Comparison of ENCODE assay signal across 14 cellular contexts in the genomic region with DNA sequence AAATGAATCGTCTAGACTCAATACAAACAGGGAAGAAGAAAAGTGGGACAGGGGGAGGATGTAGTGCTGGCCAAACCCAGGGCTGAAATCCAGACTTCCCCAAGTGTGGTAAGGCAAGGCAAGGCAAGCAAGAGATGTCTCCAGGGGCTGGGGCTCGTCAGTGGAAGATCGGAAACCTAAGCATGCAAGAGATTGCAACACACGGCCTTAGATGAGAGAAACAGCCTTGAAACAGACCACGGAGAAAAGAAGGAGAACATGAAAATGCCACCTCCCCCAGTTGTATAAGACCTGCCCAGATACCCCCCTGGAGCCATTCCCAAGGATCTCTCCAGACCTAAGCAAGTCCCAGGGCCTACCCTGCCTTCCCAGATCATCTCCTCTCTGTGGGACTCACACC. TPM values are rescaled to one million over a fixed set of nuclear protein-coding genes. Genes with fewer than 3 reads are reported as not detected.
A peak's percentile ranks its signal among the peaks of the same experiment; 100 is the strongest.
DNase-seq lines count a peak whose midpoint lies in the region; ATAC-seq and TF ChIP-seq lines count a peak whose summit lies in the region.
"Had no signal": no experiment of that assay in that cellular context is flagged by ENCODE, and none has a peak within 500 bp of the region (broad histone marks: within the 10 kb centered on the region; RNA-seq: fewer than 3 reads in every experiment).

No MANE protein-coding gene starts in this region.

- TF ChIP-seq POLR2A in Peyer's patch (IDR thresholded peaks at IDR 0.05) = no peak
- TF ChIP-seq POLR2A in gastroesophageal sphincter (IDR thresholded peaks at IDR 0.05) = no peak

- H3K4me2 ChIP-seq in BLaER1 = peak overlapping the region; percentile 30; the same call in 1 of the 2 replicates
- H3K4me2 ChIP-seq: neural progenitor cell had no signal

- TF ChIP-seq EP300 in gastroesophageal sphincter (IDR thresholded peaks at IDR 0.05) = no peak

- no peak overlapping the region for H3K9ac ChIP-seq in BLaER1
- H3K9ac ChIP-seq: neural progenitor cell had no signal

- H3K4me1 ChIP-seq in BLaER1 (peaks cover 26% of the 10 kb centered on the region), Peyer's patch (no peaks in the 10 kb centered on the region), gastroesophageal sphincter (no peaks in the 10 kb centered on the region)
- H3K4me1 ChIP-seq: neural progenitor cell had no signal

- DNase-seq in Peyer's patch (no peak), sciatic nerve (ENCODE audit: low spot score) (no peak), NCI-H2081 treated with DMSO at 0.1 percent for 48 hours (lab: John Stamatoyannopoulos, UW) (no peak)
- DNase-seq: anterior cingulate cortex; islet precursor cell; SHP77; stimulated activated CD4-positive, alpha-beta T cell treated with anti-CD3 and anti-CD28 coated beads, Interleukin-2, amount 100 ng/mL, for 24 hours; WERI-Rb-1 had no signal

- TF ChIP-seq CTCF in Peyer's patch (IDR thresholded peaks at IDR 0.05) (no peak), gastroesophageal sphincter (IDR thresholded peaks at IDR 0.05) (no peak)

- ATAC-seq in gastroesophageal sphincter (peak; percentile 92), sciatic nerve (peak; percentile 90), GM19463 (IDR thresholded peaks at IDR 0.05; ENCODE audit: unreplicated experiment) (no peak), GM21529 (IDR thresholded peaks at IDR 0.05; ENCODE audit: unreplicated experiment) (no peak), HG02678 (IDR thresholded peaks at IDR 0.05; ENCODE audit: unreplicated experiment) (no peak)

- H3K4me3 ChIP-seq in BLaER1 (no peak overlapping the region), Peyer's patch (no peak overlapping the region), gastroesophageal sphincter (no peak overlapping the region)
- H3K4me3 ChIP-seq: neural progenitor cell had no signal

- no peaks in the 10 kb centered on the region for H3K9me3 ChIP-seq in BLaER1
- H3K9me3 ChIP-seq in Peyer's patch = no peaks in the 10 kb centered on the region
- H3K9me3 ChIP-seq in gastroesophageal sphincter = no peaks in the 10 kb centered on the region

- intact Hi-C loops in sciatic nerve (cut with DNase I) = no loop called here

- H3K27me3 ChIP-seq in BLaER1 (no peaks in the 10 kb centered on the region), Peyer's patch (no peaks in the 10 kb centered on the region), gastroesophageal sphincter (no peaks in the 10 kb centered on the region)
- H3K27me3 ChIP-seq: neural progenitor cell had no signal

- H3K36me3 ChIP-seq in BLaER1 (peaks cover 14% of the 10 kb centered on the region), Peyer's patch (peaks cover 0 to 6% (median 0%) of the 10 kb centered on the region in 3 donors), gastroesophageal sphincter (peaks cover 0 to 14% of the 10 kb centered on the region in 2 donors)
- H3K36me3 ChIP-seq: neural progenitor cell had no signal

- WGBS in gastroesophageal sphincter (ENCODE audit: low coverage in 1 of 2), 2 donors = 59 to 70% methylated on average over 2 to 5 of the region's 5 CpGs

- no peak overlapping the region for H3K27ac ChIP-seq in BLaER1
- H3K27ac ChIP-seq in Peyer's patch = peak overlapping the region in 3 of 4 donors; percentile 39 to 65 (median 43)
- H3K27ac ChIP-seq in gastroesophageal sphincter = peak overlapping the region; percentile 22 to 70 (median 61)
- H3K27ac ChIP-seq: neural progenitor cell, WERI-Rb-1 had no signal

- H4K20me1 ChIP-seq in BLaER1 = peaks cover 21% of the 10 kb centered on the region

RNA-seq across cellular contexts. Expression of a gene that starts 20.0 kb away (rescaled TPM):
- total RNA-seq in Peyer's patch = 100 to 1,000 TPM; 202 to 663 (median 418) TPM
- total RNA-seq in gastroesophageal sphincter = 10 to 100 TPM; 32.2 to 66.2 (median 40.1) TPM
- total RNA-seq in sciatic nerve = 155 TPM

Comparison
In these comparisons a context has a peak if more than half of its experiments do, and no peak if none do; other contexts are left out.
1. ATAC-seq: peak in gastroesophageal sphincter (single experiment) and sciatic nerve (single experiment); none in GM19463 (single experiment), GM21529 (single experiment) and HG02678 (single experiment).